Comparison of ENCODE assay signal across 17 cellular contexts in the genomic region with DNA sequence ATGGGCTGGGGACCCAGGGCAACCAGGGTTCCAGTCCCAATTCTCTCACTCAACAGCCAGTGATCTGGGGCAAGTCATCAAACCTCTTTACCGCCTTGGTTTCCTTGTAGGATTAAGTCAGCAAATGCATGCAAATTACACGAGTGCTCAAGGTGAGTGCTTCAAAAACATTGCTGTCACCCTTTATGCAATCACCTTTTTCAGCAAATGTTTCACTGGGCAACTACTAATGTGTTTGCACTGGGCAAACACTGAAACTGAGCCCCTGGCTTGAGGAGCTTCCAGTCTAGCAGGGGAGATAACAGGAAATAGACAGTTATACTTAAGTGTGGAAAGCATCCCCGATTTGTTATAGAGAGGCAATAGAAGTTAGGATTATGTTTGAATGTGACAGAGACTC. TPM values are rescaled to one million over a fixed set of nuclear protein-coding genes. Genes with fewer than 3 reads are reported as not detected.
DNase-seq lines count a peak whose midpoint lies in the region; ATAC-seq and TF ChIP-seq lines count a peak whose summit lies in the region.
"Had no signal": no experiment of that assay in that cellular context is flagged by ENCODE, and none has a peak within 500 bp of the region (broad histone marks: within the 10 kb centered on the region; RNA-seq: fewer than 3 reads in every experiment).

No MANE protein-coding gene starts in this region.

- H3K4me1 ChIP-seq in HCT116 (ENCODE audit: control insufficient read depth in 1 of 2, insufficient read depth in 2 of 2, low read length in 2 of 2) (peaks cover 15 to 24% of the 10 kb centered on the region in 2 experiments), right lobe of liver (peaks cover 0 to 23% (median 0%) of the 10 kb centered on the region in 4 donors)
- H3K4me1 ChIP-seq: Caco-2 had no signal

- H3K4me3 ChIP-seq in HCT116 (replicated peaks in 1 of 2; ENCODE audit: low read depth in 1 of 2, low read length in 2 of 2) = no peak overlapping the region
- no peak overlapping the region for H3K4me3 ChIP-seq in right lobe of liver
- H3K4me3 ChIP-seq: A549, GM23338 had no signal

- WGBS in right lobe of liver (ENCODE audit: insufficient coverage, low coverage, low lambda C conversion rate, missing lambda C conversion rate) = 33% methylated on average over 1 of the region's 3 CpGs

- H3K9me2 ChIP-seq in HCT116 (ENCODE audit: insufficient read depth) = no peaks in the 10 kb centered on the region

- H3K27ac ChIP-seq in HCT116 (ENCODE audit: low read depth, low read length) (no peak overlapping the region), right lobe of liver (no peak overlapping the region)
- H3K27ac ChIP-seq: 22Rv1, A549, C4-2B had no signal

- no peaks in the 10 kb centered on the region for H3K79me2 ChIP-seq in HCT116 (ENCODE audit: insufficient read depth, low read length)

- CTCF ChIA-PET in HCT116 (lab: Charles Lee) = no interaction called here

- H4K20me1 ChIP-seq in HCT116 (ENCODE audit: insufficient read depth) = no peaks in the 10 kb centered on the region

- no peaks in the 10 kb centered on the region for H3K9me3 ChIP-seq in HCT116 (ENCODE audit: control insufficient read depth in 1 of 2, insufficient read depth in 1 of 2, low read depth in 1 of 2, low read length in 2 of 2)
- no peaks in the 10 kb centered on the region for H3K9me3 ChIP-seq in right lobe of liver
- H3K9me3 ChIP-seq: A549, Caco-2 had no signal

- TF ChIP-seq CTCF in HCT116 (IDR thresholded peaks at IDR 0.05 in 2 of 3, conservative IDR thresholded peaks at IDR 0.05 in 1 of 3; ENCODE audit: borderline replicate concordance in 1 of 3, insufficient read depth in 1 of 3, low read depth in 2 of 3, low read length in 2 of 3) (no peak), right lobe of liver (IDR thresholded peaks at IDR 0.05) (no peak)

- no peak for TF ChIP-seq POLR2A in HCT116 (IDR thresholded peaks at IDR 0.05; ENCODE audit: borderline replicate concordance, extremely low read depth, insufficient read depth, insufficient read length)
- TF ChIP-seq POLR2A in right lobe of liver (IDR thresholded peaks at IDR 0.05) = no peak

- BruUV-seq in HCT116 (replicated peaks; lab: Mats Ljungman, UMichigan) = no TSS peak

- peak overlapping the region; percentile 50 for H3K4me2 ChIP-seq in HCT116 (ENCODE audit: low read length)
- H3K4me2 ChIP-seq: A549, GM23338 had no signal

- H2AFZ ChIP-seq in HCT116 (ENCODE audit: low read depth, low read length, poor library complexity, severe bottlenecking) = no peak overlapping the region
- H2AFZ ChIP-seq: GM23338 had no signal

- RAD21 ChIA-PET in HCT116 (lab: Charles Lee; ENCODE audit: low non-redundant PET in 1 of 2, low total read pairs in 2 of 2, uncharacterized antibody in 2 of 2, unreplicated experiment in 2 of 2) = no interaction called here

- intact Hi-C loops in HCT116 (cut with micrococcal nuclease) = no loop called here
- intact Hi-C loops in right lobe of liver (cut with DNase I) = no loop called here

- H3K36me3 ChIP-seq in HCT116 (ENCODE audit: control insufficient read depth in 1 of 2, insufficient read depth in 2 of 2, low read length in 2 of 2) (no peaks in the 10 kb centered on the region), right lobe of liver (no peaks in the 10 kb centered on the region)

- no peak overlapping the region for H3K9ac ChIP-seq in HCT116 (ENCODE audit: low read length)

- ATAC-seq in HCT116 = no peak
- ATAC-seq in right lobe of liver = peak in 3 of 4 donors; percentile 38 to 64 (median 61)
- no peak for ATAC-seq in GM21515 (IDR thresholded peaks at IDR 0.05; ENCODE audit: unreplicated experiment)
- ATAC-seq: A549, GM23338 had no signal

- DNase-seq in NCI-H748 (lab: John Stamatoyannopoulos, UW; ENCODE audit: unreplicated experiment) = peak; percentile 15
- DNase-seq in NCI-H748 treated with DMSO at 0.1 percent for 48 hours (lab: John Stamatoyannopoulos, UW) = no peak
- DNase-seq in HCT116 (ENCODE audit: low read depth, low spot score) = no peak
- peak; percentile 41 for DNase-seq in NCI-H2029 treated with DMSO at 0.1 percent for 48 hours (lab: John Stamatoyannopoulos, UW)
- no peak for DNase-seq in right lobe of liver
- DNase-seq in activated CD4-positive, alpha-beta T cell treated with anti-CD3 and anti-CD28 coated beads for 48 hours = no peak
- no peak for DNase-seq in MV-4-11 (lab: John Stamatoyannopoulos, UW)
- DNase-seq: AML-193; Caco-2; CD4-positive, alpha-beta T cell; HCEC 1CT; HFFc6 had no signal

- POLR2A ChIA-PET in HCT116 (lab: Charles Lee) = interaction anchor here (0.7 kb wide), 1 partner anchor 65 kb away, joined by 4 read pairs; no protein-coding TSS in a partner anchor

- no peaks in the 10 kb centered on the region for H3K27me3 ChIP-seq in HCT116 (ENCODE audit: insufficient read depth, low read length)
- H3K27me3 ChIP-seq in right lobe of liver = no peaks in the 10 kb centered on the region

- TF ChIP-seq RAD21 in HCT116 (IDR thresholded peaks at IDR 0.05; ENCODE audit: low read depth) = no peak

TF ChIP-seq in HCT116, 20 proteins besides CTCF, POLR2A, EP300 and RAD21:
- TF ChIP-seq TCF7L2 (IDR thresholded peaks at IDR 0.05; ENCODE audit: borderline replicate concordance, extremely low read depth, insufficient read depth, insufficient read length) (no peak), SP1 (IDR thresholded peaks at IDR 0.05; ENCODE audit: low read depth) (no peak)

RNA-seq across cellular contexts. Expression of a gene that starts 37.7 kb away (rescaled TPM):
- total RNA-seq in HCT116 (2021; ENCODE audit: unreplicated experiment) (0.89 TPM), right lobe of liver (under 1 TPM in 1 of 6 experiments, not detected in 5; 0.55 TPM)
- 0.36 and 0.70 TPM in 2 replicates for polyA plus RNA-seq in HCT116 (2012)

RNA-seq across cellular contexts. Expression of a gene that starts 48.5 kb away (rescaled TPM):
- total RNA-seq in HCT116 (2021; ENCODE audit: unreplicated experiment) (3.9 TPM), right lobe of liver (under 1 TPM in 4 of 6 experiments, not detected in 2; 0.02 to 0.20 (median 0.16) TPM)
- 0.69 and 0.86 TPM in 2 replicates for polyA plus RNA-seq in HCT116 (2012)

RNA-seq across cellular contexts. Expression of a gene that starts 48.8 kb away (rescaled TPM):
- total RNA-seq in HCT116 (2021; ENCODE audit: unreplicated experiment) = 27.6 TPM
- polyA plus RNA-seq in HCT116 (2012) = 20.2 and 25.2 TPM in 2 replicates
- total RNA-seq in right lobe of liver = 10 to 100 TPM in 4 of 6 experiments, 1 to 10 TPM in 2; 6.1 to 14.4 (median 11.6) TPM

Comparison
In these comparisons a context has a peak if more than half of its experiments do, and no peak if none do; other contexts are left out.
1. DNase-seq: peak in NCI-H748 (single experiment) and NCI-H2029 treated with DMSO at 0.1 percent for 48 hours (single experiment); none in NCI-H748 treated with DMSO at 0.1 percent for 48 hours (single experiment), HCT116 (single experiment), right lobe of liver (0 of 3), activated CD4-positive, alpha-beta T cell treated with anti-CD3 and anti-CD28 coated beads for 48 hours (single experiment) and MV-4-11 (single experiment).
2. ATAC-seq: peak in right lobe of liver (3 of 4); none in HCT116 (single experiment) and GM21515 (single experiment).